In genomic region chr15:65212097-65212496, GRCh38 we compare ENCODE assay signal across 8 cellular contexts. TPM values are rescaled to one million over a fixed set of nuclear protein-coding genes. Genes with fewer than 3 reads are reported as not detected.
DNase-seq lines count a peak whose midpoint lies in the region; TF ChIP-seq lines count a peak whose summit lies in the region.

No MANE protein-coding gene starts in this region.

- H3K79me2 ChIP-seq in neural cell (replicated peaks; ENCODE audit: insufficient read depth, low read length), result no peaks in the 10 kb centered on the region

- TF ChIP-seq CTCF in GM12865 (IDR thresholded peaks at IDR 0.05; ENCODE audit: insufficient read depth, low read depth, low read length, missing control alignments) (peak; percentile 71), neural cell (IDR thresholded peaks at IDR 0.05; ENCODE audit: poor library complexity, severe bottlenecking) (peak; percentile 11)

- H3K4me3 ChIP-seq in GM12865 (ENCODE audit: low read depth, low read length) (no peak overlapping the region), neural cell (ENCODE audit: low read length) (no peak overlapping the region)

- H2AFZ ChIP-seq in neural cell (ENCODE audit: low read depth, low read length), result no peak overlapping the region

- H3K36me3 ChIP-seq in neural cell (ENCODE audit: insufficient read depth, low read length), result no peaks in the 10 kb centered on the region

- no peaks in the 10 kb centered on the region for H4K20me1 ChIP-seq in neural cell (ENCODE audit: insufficient read depth)

- H3K9me3 ChIP-seq in neural cell (ENCODE audit: low read length), result no peaks in the 10 kb centered on the region

- TF ChIP-seq RAD21 in neural cell (conservative IDR thresholded peaks at IDR 0.05), result no peak

- no peak overlapping the region for H3K9ac ChIP-seq in neural cell (ENCODE audit: low read length)

- DNase-seq in GM12865 (ENCODE audit: low read depth), result peak; percentile 66
- DNase-seq in NCI-H69 (lab: John Stamatoyannopoulos, UW), result peak; percentile 67
- no peak for DNase-seq in GDM1 (lab: John Stamatoyannopoulos, UW)
- no peak for DNase-seq in ureter (ENCODE audit: low spot score)
- no peak for DNase-seq in OCI-M2 (lab: John Stamatoyannopoulos, UW; ENCODE audit: unreplicated experiment)
- DNase-seq in T1000 (lab: John Stamatoyannopoulos, UW), result no peak

- H3K27me3 ChIP-seq in neural cell (ENCODE audit: insufficient read depth, low read depth, low read length), result no peaks in the 10 kb centered on the region

- H3K4me2 ChIP-seq in neural cell (ENCODE audit: low read length), result no peak overlapping the region

- TF ChIP-seq EP300 in neural cell (conservative IDR thresholded peaks at IDR 0.05; ENCODE audit: poor library complexity, severe bottlenecking), result no peak

- H3F3A ChIP-seq in neural cell (ENCODE audit: insufficient read depth, low read length, poor library complexity, severe bottlenecking), result no peaks in the 10 kb centered on the region

- H3K27ac ChIP-seq in adipose tissue (ENCODE audit: low read depth, low read length) (peak overlapping the region; percentile 11), neural cell (ENCODE audit: low read length) (no peak overlapping the region)

- H3K9me2 ChIP-seq in neural cell (ENCODE audit: insufficient read depth, low read length), result no peaks in the 10 kb centered on the region

- 52 to 81% (median 78%) methylated on average over 5 of the region's 5 CpGs for WGBS in adipose tissue, 3 donors

TF ChIP-seq in neural cell, 6 proteins besides CTCF, POLR2A, EP300 and RAD21:
- TF ChIP-seq MXI1 (conservative IDR thresholded peaks at IDR 0.05; ENCODE audit: poor library complexity, severe bottlenecking) (no peak), EZH2 (IDR thresholded peaks at IDR 0.05; ENCODE audit: borderline replicate concordance, insufficient read depth, low read length, poor library complexity, severe bottlenecking) (no peak)

RNA-seq across cellular contexts. Expression of gene CILP, which starts 0.8 kb away (rescaled TPM):
- polyA plus RNA-seq in adipose tissue, result 10 to 100 TPM in 2 of 3 donors, 1 to 10 TPM in 1; 2.6 to 20.0 (median 13.0) TPM
- 1.4 and 1.6 TPM in 2 replicates for polyA plus RNA-seq in neural cell
- polyA minus RNA-seq in neural cell, result 0.69 and 0.73 TPM in 2 replicates
- total RNA-seq in ureter, result 5.4 TPM

RNA-seq across cellular contexts. Expression of gene CLPX, which starts 27.0 kb away (rescaled TPM):
- polyA plus RNA-seq in adipose tissue (10 to 100 TPM in 2 of 3 donors, 1 to 10 TPM in 1; 9.0 to 19.9 (median 13.4) TPM), neural cell (44.9 and 51.3 TPM in 2 replicates)
- 53.3 and 75.6 TPM in 2 replicates for polyA minus RNA-seq in neural cell
- 52.6 TPM for total RNA-seq in ureter

Comparison
In these comparisons a context has a peak if more than half of its experiments do, and no peak if none do; other contexts are left out.
1. DNase-seq: peak in GM12865 (single experiment) and NCI-H69 (single experiment); none in GDM1 (single experiment), ureter (single experiment), OCI-M2 (single experiment) and T1000 (single experiment).